ENCODE assay signal across 8 cellular contexts in the genomic region with DNA sequence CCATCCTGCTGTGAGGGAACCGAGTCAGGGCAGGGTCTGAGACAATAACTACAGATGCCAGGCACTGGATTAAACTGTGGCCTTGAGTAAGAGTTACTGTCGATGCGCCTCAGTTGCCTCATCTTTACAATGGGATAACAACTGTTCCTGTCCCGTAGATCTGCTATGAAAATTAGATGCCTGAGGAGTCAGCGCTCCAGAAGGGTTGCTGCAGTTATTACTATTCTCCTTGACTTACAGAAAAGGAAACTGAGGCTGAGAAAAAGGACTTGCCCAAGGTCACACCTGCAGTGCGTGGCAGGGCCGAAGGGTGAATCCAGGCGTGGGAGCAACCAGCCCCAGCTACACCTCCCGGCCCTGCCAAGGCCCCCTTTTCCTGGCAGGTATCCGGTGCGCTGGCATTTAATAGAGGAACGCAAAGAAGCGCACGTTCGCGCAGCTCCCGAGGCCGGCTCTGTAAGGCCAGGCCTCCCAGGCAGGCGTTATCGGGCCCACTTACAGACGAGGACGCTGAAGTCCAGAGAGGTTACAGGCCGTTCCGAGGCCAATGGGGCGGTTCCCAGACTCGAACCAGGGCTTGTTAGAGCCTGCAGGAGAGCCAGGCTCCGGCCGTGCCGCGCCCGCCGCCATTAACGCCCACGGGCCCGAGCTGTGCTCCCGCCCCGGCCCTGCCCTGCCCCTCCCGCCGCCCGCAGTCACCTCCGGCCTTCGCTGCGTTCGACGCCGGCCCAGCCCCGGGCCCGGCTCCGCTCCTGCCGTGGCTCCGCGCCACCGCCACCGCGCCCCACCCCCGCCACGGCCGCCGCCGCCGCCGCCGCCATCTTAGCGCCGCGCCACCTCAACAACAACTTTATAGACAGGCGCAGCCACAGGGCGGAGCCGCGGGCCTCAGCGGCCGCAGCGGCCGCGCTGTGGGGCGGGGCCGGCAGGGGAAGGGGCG. TPM values are rescaled to one million over a fixed set of nuclear protein-coding genes. Genes with fewer than 3 reads are reported as not detected.
DNase-seq lines count a peak whose midpoint lies in the region; ATAC-seq, FAIRE-seq and TF ChIP-seq lines count a peak whose summit lies in the region.

A gene (minus strand): TSS at position 852 of the 940 bp plus-strand sequence. CDS start 31 bp downstream, at position 821.

- H3K4me1 ChIP-seq in DND-41 (ENCODE audit: insufficient read depth, low read length) (peaks cover 33% of the 10 kb centered on the region), osteoblast (ENCODE audit: insufficient read depth, low read length) (peaks cover 59% of the 10 kb centered on the region)

- ATAC-seq in DND-41 (ENCODE audit: insufficient read depth, low read depth), result peak; percentile 50
- peak; percentile 55 for ATAC-seq in GM19395 (IDR thresholded peaks at IDR 0.05; ENCODE audit: unreplicated experiment)
- ATAC-seq in HG03439 (IDR thresholded peaks at IDR 0.05; ENCODE audit: unreplicated experiment), result peak; percentile 55
- peak; percentile 9 for ATAC-seq in WTC11

- H3K27ac ChIP-seq in DND-41 (ENCODE audit: low read length) (peak within 1 kb of the TSS; percentile 94), osteoblast (ENCODE audit: low read depth, low read length) (peak within 1 kb of the TSS; percentile 95)

- peaks cover 36% of the 10 kb centered on the region for H3K79me2 ChIP-seq in DND-41 (ENCODE audit: insufficient read depth, low read length)
- H3K79me2 ChIP-seq in osteoblast (ENCODE audit: insufficient read depth, low read length), result peaks cover 68% of the 10 kb centered on the region

- no peak for TF ChIP-seq CTCF in DND-41 (IDR thresholded peaks at IDR 0.05; ENCODE audit: borderline replicate concordance, extremely low read depth, low read length, poor library complexity, severe bottlenecking)
- no peak for TF ChIP-seq CTCF in WTC11 (IDR thresholded peaks at IDR 0.05)
- no peak for TF ChIP-seq CTCF in osteoblast (IDR thresholded peaks at IDR 0.05; ENCODE audit: extremely low read depth, low read depth, low read length)

- H3K36me3 ChIP-seq in DND-41 (ENCODE audit: insufficient read depth, low read length) (peaks cover 48% of the 10 kb centered on the region), osteoblast (ENCODE audit: insufficient read depth, low read length) (peaks cover 33% of the 10 kb centered on the region)

- H3K9me3 ChIP-seq in DND-41 (ENCODE audit: insufficient read depth, low read length, severe bottlenecking), result no peaks in the 10 kb centered on the region
- no peaks in the 10 kb centered on the region for H3K9me3 ChIP-seq in osteoblast (ENCODE audit: low read depth, low read length)

- CTCF ChIA-PET in WTC11 (lab: Charles Lee), result interaction anchor here (1.0 to 2.3 kb wide), 5 partner anchors 14 to 104 kb away, joined by 3 to 23 read pairs (median 3); a partner anchor contains a TSS

- FAIRE-seq in frontal cortex (lab: Jason Lieb, UNC), result no peak

- POLR2A ChIA-PET in WTC11 (lab: Charles Lee), result interaction anchor here (1.1 to 1.6 kb wide), 3 partner anchors 27 to 60 kb away, joined by 3 to 12 read pairs (median 4); a partner anchor contains a TSS

- H3K4me3 ChIP-seq in DND-41 (ENCODE audit: low read depth in 1 of 2, low read length in 2 of 2) (peak within 1 kb of the TSS; percentile 99), osteoblast (ENCODE audit: insufficient read depth, low read length) (peak within 1 kb of the TSS; percentile 92)

- H2AFZ ChIP-seq in DND-41 (ENCODE audit: low read depth, low read length) (peak within 1 kb of the TSS; percentile 94), osteoblast (ENCODE audit: low read length) (peak within 1 kb of the TSS; percentile 63)

- H4K20me1 ChIP-seq in DND-41 (ENCODE audit: insufficient read depth, low read length) (peaks cover 15% of the 10 kb centered on the region), osteoblast (ENCODE audit: insufficient read depth, low read length) (peaks cover 6% of the 10 kb centered on the region)

- H3K36me3 Mint-ChIP-seq in WTC11, result peaks cover 12% of the 10 kb centered on the region

- H3K4me2 ChIP-seq in DND-41 (ENCODE audit: insufficient read depth, low read length) (peak within 1 kb of the TSS; percentile 98), osteoblast (ENCODE audit: insufficient read depth, low read length) (peak within 1 kb of the TSS; percentile 94)

- peak within 1 kb of the TSS; percentile 11 for H3K27ac Mint-ChIP-seq in WTC11

- H3K9me3 Mint-ChIP-seq in WTC11, result no peaks in the 10 kb centered on the region

- peaks cover 3% of the 10 kb centered on the region; the same call in 1 of the 2 replicates for H3K27me3 Mint-ChIP-seq in WTC11 (ENCODE audit: low read depth)

- H3K4me1 Mint-ChIP-seq in WTC11, result peaks cover 18% of the 10 kb centered on the region

- DNase-seq in DND-41, result no peak
- DNase-seq in WTC11 (ENCODE audit: low spot score), result peak; percentile 32
- peak in 1 of 2 donors; percentile 52 for DNase-seq in frontal cortex (ENCODE audit: low spot score in 2 of 2)
- peak; percentile 88 for DNase-seq in osteoblast (ENCODE audit: insufficient read length, low spot score, missing footprints)
- no peak for DNase-seq in NCI-H2107 treated with DMSO at 0.1 percent for 48 hours (lab: John Stamatoyannopoulos, UW; ENCODE audit: unreplicated experiment)
- no peak for DNase-seq in activated gamma-delta T cell treated with Interleukin-2 at 50 U/mL for 16 hours

- peak within 1 kb of the TSS; percentile 99 for H3K9ac ChIP-seq in DND-41 (ENCODE audit: low read depth, low read length)

- H3K4me3 Mint-ChIP-seq in WTC11, result peak within 1 kb of the TSS; percentile 83

- H3K27me3 ChIP-seq in DND-41 (ENCODE audit: insufficient read depth, low read length, poor library complexity) (no peaks in the 10 kb centered on the region), osteoblast (ENCODE audit: insufficient read depth, low read length) (no peaks in the 10 kb centered on the region)

TF ChIP-seq in WTC11, 78 proteins besides CTCF, POLR2A, EP300 and RAD21 (continues in another document):
- TF ChIP-seq, protein P1, sequence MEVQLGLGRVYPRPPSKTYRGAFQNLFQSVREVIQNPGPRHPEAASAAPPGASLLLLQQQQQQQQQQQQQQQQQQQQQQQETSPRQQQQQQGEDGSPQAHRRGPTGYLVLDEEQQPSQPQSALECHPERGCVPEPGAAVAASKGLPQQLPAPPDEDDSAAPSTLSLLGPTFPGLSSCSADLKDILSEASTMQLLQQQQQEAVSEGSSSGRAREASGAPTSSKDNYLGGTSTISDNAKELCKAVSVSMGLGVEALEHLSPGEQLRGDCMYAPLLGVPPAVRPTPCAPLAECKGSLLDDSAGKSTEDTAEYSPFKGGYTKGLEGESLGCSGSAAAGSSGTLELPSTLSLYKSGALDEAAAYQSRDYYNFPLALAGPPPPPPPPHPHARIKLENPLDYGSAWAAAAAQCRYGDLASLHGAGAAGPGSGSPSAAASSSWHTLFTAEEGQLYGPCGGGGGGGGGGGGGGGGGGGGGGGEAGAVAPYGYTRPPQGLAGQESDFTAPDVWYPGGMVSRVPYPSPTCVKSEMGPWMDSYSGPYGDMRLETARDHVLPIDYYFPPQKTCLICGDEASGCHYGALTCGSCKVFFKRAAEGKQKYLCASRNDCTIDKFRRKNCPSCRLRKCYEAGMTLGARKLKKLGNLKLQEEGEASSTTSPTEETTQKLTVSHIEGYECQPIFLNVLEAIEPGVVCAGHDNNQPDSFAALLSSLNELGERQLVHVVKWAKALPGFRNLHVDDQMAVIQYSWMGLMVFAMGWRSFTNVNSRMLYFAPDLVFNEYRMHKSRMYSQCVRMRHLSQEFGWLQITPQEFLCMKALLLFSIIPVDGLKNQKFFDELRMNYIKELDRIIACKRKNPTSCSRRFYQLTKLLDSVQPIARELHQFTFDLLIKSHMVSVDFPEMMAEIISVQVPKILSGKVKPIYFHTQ (CRISPR knock-in tag; IDR thresholded peaks at IDR 0.05), result no peak
- TF ChIP-seq TEAD4 (CRISPR knock-in tag; IDR thresholded peaks at IDR 0.05), result no peak
- TF ChIP-seq, protein P2, sequence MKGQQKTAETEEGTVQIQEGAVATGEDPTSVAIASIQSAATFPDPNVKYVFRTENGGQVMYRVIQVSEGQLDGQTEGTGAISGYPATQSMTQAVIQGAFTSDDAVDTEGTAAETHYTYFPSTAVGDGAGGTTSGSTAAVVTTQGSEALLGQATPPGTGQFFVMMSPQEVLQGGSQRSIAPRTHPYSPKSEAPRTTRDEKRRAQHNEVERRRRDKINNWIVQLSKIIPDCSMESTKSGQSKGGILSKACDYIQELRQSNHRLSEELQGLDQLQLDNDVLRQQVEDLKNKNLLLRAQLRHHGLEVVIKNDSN (CRISPR knock-in tag; IDR thresholded peaks at IDR 0.05), result no peak
- no peak for TF ChIP-seq MYBL2 (CRISPR knock-in tag; IDR thresholded peaks at IDR 0.05)
- TF ChIP-seq ATF1 (CRISPR knock-in tag; IDR thresholded peaks at IDR 0.05), result no peak
- TF ChIP-seq, protein P3, sequence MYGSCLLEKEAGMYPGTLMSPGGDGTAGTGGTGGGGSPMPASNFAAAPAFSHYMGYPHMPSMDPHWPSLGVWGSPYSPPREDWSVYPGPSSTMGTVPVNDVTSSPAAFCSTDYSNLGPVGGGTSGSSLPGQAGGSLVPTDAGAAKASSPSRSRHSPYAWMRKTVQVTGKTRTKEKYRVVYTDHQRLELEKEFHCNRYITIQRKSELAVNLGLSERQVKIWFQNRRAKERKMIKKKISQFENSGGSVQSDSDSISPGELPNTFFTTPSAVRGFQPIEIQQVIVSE (CRISPR knock-in tag; IDR thresholded peaks at IDR 0.05; ENCODE audit: borderline replicate concordance), result no peak
- no peak for TF ChIP-seq SMAD4 (CRISPR knock-in tag; IDR thresholded peaks at IDR 0.05)
- TF ChIP-seq JAZF1 (CRISPR knock-in tag; IDR thresholded peaks at IDR 0.05), result no peak
- TF ChIP-seq FOXP1 (CRISPR knock-in tag; IDR thresholded peaks at IDR 0.05; ENCODE audit: borderline replicate concordance), result no peak; the same call in 1 of the 2 replicates
- TF ChIP-seq, protein P4, sequence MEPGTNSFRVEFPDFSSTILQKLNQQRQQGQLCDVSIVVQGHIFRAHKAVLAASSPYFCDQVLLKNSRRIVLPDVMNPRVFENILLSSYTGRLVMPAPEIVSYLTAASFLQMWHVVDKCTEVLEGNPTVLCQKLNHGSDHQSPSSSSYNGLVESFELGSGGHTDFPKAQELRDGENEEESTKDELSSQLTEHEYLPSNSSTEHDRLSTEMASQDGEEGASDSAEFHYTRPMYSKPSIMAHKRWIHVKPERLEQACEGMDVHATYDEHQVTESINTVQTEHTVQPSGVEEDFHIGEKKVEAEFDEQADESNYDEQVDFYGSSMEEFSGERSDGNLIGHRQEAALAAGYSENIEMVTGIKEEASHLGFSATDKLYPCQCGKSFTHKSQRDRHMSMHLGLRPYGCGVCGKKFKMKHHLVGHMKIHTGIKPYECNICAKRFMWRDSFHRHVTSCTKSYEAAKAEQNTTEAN (CRISPR knock-in tag; IDR thresholded peaks at IDR 0.05), result 0 out of 2 replicates have a peak, but pooled peaks have one; percentile 40
- no peak for TF ChIP-seq NR1H2 (CRISPR knock-in tag; IDR thresholded peaks at IDR 0.05)

RNA-seq across cellular contexts. Expression of the gene that starts here (rescaled TPM):
- total RNA-seq in WTC11 (2021) (28.5 to 31.9 TPM (median 30.6 TPM) in 3 replicates), frontal cortex (11.8 TPM), osteoblast (30.9 and 32.9 TPM in 2 replicates)

Comparison
In these comparisons a context has a peak if more than half of its experiments do, and no peak if none do; other contexts are left out.
1. DNase-seq: peak in WTC11 (single experiment) and osteoblast (single experiment); none in DND-41 (single experiment), NCI-H2107 treated with DMSO at 0.1 percent for 48 hours (single experiment) and activated gamma-delta T cell treated with Interleukin-2 at 50 U/mL for 16 hours (single experiment).
2. Peak in every context shown above with its lines, with median percentiles within 50 percentile points of each other: ATAC-seq.